Comparison of ENCODE assay signal across 5 cellular contexts in the genomic region with DNA sequence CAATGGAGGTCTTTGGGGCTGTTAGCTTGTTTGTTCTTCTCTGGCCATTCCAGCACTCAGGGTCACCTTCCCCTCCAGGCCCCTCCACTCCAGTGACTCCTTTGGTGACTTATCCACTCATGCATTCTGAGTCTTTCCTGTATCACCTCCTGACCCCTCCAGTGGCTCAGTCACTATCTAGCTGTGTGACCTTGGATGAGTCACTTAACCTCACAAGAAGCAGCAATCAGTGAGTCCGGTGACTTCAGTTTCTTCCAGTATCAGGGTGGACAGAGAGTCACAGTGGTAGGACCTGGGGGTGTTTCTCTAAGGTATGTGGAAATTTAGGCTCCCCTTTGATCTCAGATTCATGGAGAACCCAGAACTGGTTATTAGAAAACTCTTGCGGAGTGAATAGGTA. TPM values are rescaled to one million over a fixed set of nuclear protein-coding genes. Genes with fewer than 3 reads are reported as not detected.
"Had no signal": no experiment of that assay in that cellular context is flagged by ENCODE, and none has a peak within 500 bp of the region (broad histone marks: within the 10 kb centered on the region; RNA-seq: fewer than 3 reads in every experiment).

No MANE protein-coding gene starts in this region.

RNA-seq across cellular contexts. Expression of a gene that starts 9.8 kb away (rescaled TPM):
- total RNA-seq: GM23338, H1, H9, HepG2, HT1080 had no signal
- polyA plus RNA-seq: GM23338, HepG2 had no signal
